21 cellular contexts compared by ENCODE assay signal in genomic region chrX:31443654-31444053, GRCh38.
DNase-seq lines count a peak whose midpoint lies in the region; ATAC-seq, FAIRE-seq and TF ChIP-seq lines count a peak whose summit lies in the region.
"Had no signal": no experiment of that assay in that cellular context is flagged by ENCODE, and none has a peak within 500 bp of the region (broad histone marks: within the 10 kb centered on the region; RNA-seq: fewer than 3 reads in every experiment).

No MANE protein-coding gene starts in this region.

- 0 out of 2 replicates have a peak overlapping the region, but pooled peaks have one; percentile 23 for H2AFZ ChIP-seq in GM23338
- H2AFZ ChIP-seq in IMR-90 (replicated peaks; ENCODE audit: low read length, poor library complexity) = peak overlapping the region; percentile 48
- H2AFZ ChIP-seq in K562 (ENCODE audit: low read depth, low read length) = no peak overlapping the region
- H2AFZ ChIP-seq: GM23248 had no signal

- DNase-seq in GM23338 (ENCODE audit: low spot score) (no peak), IMR-90 (no peak), K562 (ENCODE audit: extremely low read depth in 1 of 4, low spot score in 3 of 4) (no peak), substantia nigra (lab: John Stamatoyannopoulos, UW) (no peak), upper lobe of right lung (no peak), NCI-H146 (lab: John Stamatoyannopoulos, UW) (no peak)
- DNase-seq: CD4-positive, alpha-beta T cell; DMS 273 treated with DMSO at 0.1 percent for 48 hours; DMS79; EL; GDM1; GM23248; HFFc6 had no signal

- peaks cover 4% of the 10 kb centered on the region; the same call in 2 of the 3 replicates for H3K4me1 Mint-ChIP-seq in GM23338
- H3K4me1 Mint-ChIP-seq: B cell; CD14-positive monocyte; CD8-positive, alpha-beta memory T cell had no signal

- no peak for TF ChIP-seq RAD21 in IMR-90 (IDR thresholded peaks at IDR 0.05; ENCODE audit: low read length)
- TF ChIP-seq RAD21 in K562 (CRISPR knock-in tag; conservative IDR thresholded peaks at IDR 0.05 in 1 of 2, IDR thresholded peaks at IDR 0.05 in 1 of 2) = no peak

- H2BK120ac ChIP-seq in IMR-90 (ENCODE audit: low read depth, low read length) = no peak overlapping the region

- POLR2A ChIA-PET in IMR-90 (lab: Charles Lee; ENCODE audit: unreplicated experiment) = no interaction called here
- POLR2A ChIA-PET in K562 (lab: Yijun Ruan, JAX) = no interaction called here

- in situ Hi-C loops in IMR-90 (cut with MboI; ENCODE audit: low sequenced_read_pairs) = no loop called here
- in situ Hi-C loops in K562 (cut with MboI) = no loop called here

- no peak overlapping the region for H3K4me3 ChIP-seq in GM23338
- no peak overlapping the region for H3K4me3 ChIP-seq in IMR-90 (ENCODE audit: insufficient read depth, low read depth, low read length)
- H3K4me3 ChIP-seq in K562 = no peak overlapping the region
- no peak overlapping the region for H3K4me3 ChIP-seq in upper lobe of right lung
- H3K4me3 ChIP-seq: BLaER1, GM12878, GM23248, HAP-1 had no signal

- H3K9me3 ChIP-seq in IMR-90 (ENCODE audit: control insufficient read depth, insufficient read depth, low read length) = no peaks in the 10 kb centered on the region
- no peaks in the 10 kb centered on the region for H3K9me3 ChIP-seq in K562 (replicated peaks; ENCODE audit: control insufficient read depth, insufficient read depth, low read depth, low read length)
- H3K9me3 ChIP-seq in upper lobe of right lung = no peaks in the 10 kb centered on the region
- H3K9me3 ChIP-seq: BLaER1, HAP-1 had no signal

- H4K91ac ChIP-seq in IMR-90 (ENCODE audit: insufficient read depth, low read depth, low read length) = no peak overlapping the region

- WGBS in IMR-90 (ENCODE audit: extremely low coverage in 2 of 2, insufficient read length in 1 of 2), 2 experiments = no CpG with 5 or more reads among the region's 8 CpGs
- WGBS in K562 (ENCODE audit: insufficient coverage, low coverage, missing lambda C conversion rate) = 68% methylated on average over 5 of the region's 8 CpGs

- H3K79me1 ChIP-seq in IMR-90 (ENCODE audit: low read depth in 1 of 2, low read length in 2 of 2) = no peaks in the 10 kb centered on the region

- no peaks in the 10 kb centered on the region for H3K27me3 ChIP-seq in GM23338 (ENCODE audit: insufficient read depth)
- H3K27me3 ChIP-seq in IMR-90 (ENCODE audit: control insufficient read depth, insufficient read depth, low read length) = no peaks in the 10 kb centered on the region
- H3K27me3 ChIP-seq in K562 (ENCODE audit: control insufficient read depth in 2 of 2, insufficient read depth in 2 of 2, low read length in 2 of 2) = no peaks in the 10 kb centered on the region
- H3K27me3 ChIP-seq in upper lobe of right lung = no peaks in the 10 kb centered on the region

- H3K14ac ChIP-seq in IMR-90 (replicated peaks; ENCODE audit: low read depth, low read length) = no peak overlapping the region

- H3K4me2 ChIP-seq in GM23338 (no peak overlapping the region), IMR-90 (ENCODE audit: low read depth, low read length) (no peak overlapping the region), K562 (ENCODE audit: insufficient read depth, low read length) (no peak overlapping the region)
- H3K4me2 ChIP-seq: BLaER1 had no signal

- H3K4me1 ChIP-seq in GM23338 (ENCODE audit: insufficient read depth) = no peaks in the 10 kb centered on the region
- no peaks in the 10 kb centered on the region for H3K4me1 ChIP-seq in IMR-90 (ENCODE audit: control insufficient read depth, insufficient read depth, low read length)
- H3K4me1 ChIP-seq in K562 (replicated peaks in 1 of 2; ENCODE audit: control insufficient read depth in 2 of 2, insufficient read depth in 2 of 2, low read length in 2 of 2) = no peaks in the 10 kb centered on the region
- H3K4me1 ChIP-seq in upper lobe of right lung = no peaks in the 10 kb centered on the region
- H3K4me1 ChIP-seq: HAP-1 had no signal

- H3K23ac ChIP-seq in IMR-90 (ENCODE audit: low read depth, low read length) = no peak overlapping the region

- intact Hi-C loops in IMR-90 (cut with micrococcal nuclease) (no loop called here), K562 (cut with micrococcal nuclease) (no loop called here), upper lobe of right lung (cut with DNase I) (no loop called here)

- H4K20me1 ChIP-seq in GM23338 (replicated peaks; ENCODE audit: insufficient read depth) = no peaks in the 10 kb centered on the region
- no peaks in the 10 kb centered on the region for H4K20me1 ChIP-seq in IMR-90 (ENCODE audit: insufficient read depth, low read length)
- no peaks in the 10 kb centered on the region for H4K20me1 ChIP-seq in K562 (replicated peaks; ENCODE audit: control insufficient read depth, insufficient read depth, low read length)
- H4K20me1 ChIP-seq: BLaER1 had no signal

- no peaks in the 10 kb centered on the region for H3K36me3 Mint-ChIP-seq in GM23338 (ENCODE audit: low read depth)
- H3K36me3 Mint-ChIP-seq: CD14-positive monocyte; CD8-positive, alpha-beta memory T cell had no signal

- dilution Hi-C loops in IMR-90 (cut with HindIII; ENCODE audit: low sequenced_read_pairs, unreplicated experiment) = no loop called here

- H3K18ac ChIP-seq in IMR-90 (ENCODE audit: low read depth, low read length) = no peak overlapping the region

- CTCF ChIA-PET in IMR-90 (lab: Yijun Ruan, JAX) = no interaction called here
- CTCF ChIA-PET in K562 (lab: Yijun Ruan, JAX; ENCODE audit: low intra/inter-chr PET ratio) = no interaction called here

- no peak overlapping the region for H4K8ac ChIP-seq in IMR-90 (ENCODE audit: low read depth in 2 of 2, low read length in 2 of 2)

- no peak overlapping the region for H2BK20ac ChIP-seq in IMR-90 (ENCODE audit: low read depth, low read length)

- H3K27ac ChIP-seq in GM23338 (ENCODE audit: low read depth) (no peak overlapping the region), IMR-90 (ENCODE audit: insufficient read depth, low read length) (no peak overlapping the region), K562 (ENCODE audit: extremely low read depth, low read depth, low read length) (no peak overlapping the region), substantia nigra (ENCODE audit: low read depth, low read length, poor library complexity, severe bottlenecking) (no peak overlapping the region), upper lobe of right lung (no peak overlapping the region)
- H3K27ac ChIP-seq: BLaER1, GM23248 had no signal

- no peaks in the 10 kb centered on the region for H3K36me3 ChIP-seq in GM23338 (ENCODE audit: insufficient read depth)
- H3K36me3 ChIP-seq in IMR-90 (ENCODE audit: control insufficient read depth, insufficient read depth, low read length) = no peaks in the 10 kb centered on the region
- no peaks in the 10 kb centered on the region for H3K36me3 ChIP-seq in K562 (ENCODE audit: control insufficient read depth, insufficient read depth, low read length)
- H3K36me3 ChIP-seq in upper lobe of right lung = no peaks in the 10 kb centered on the region
- H3K36me3 ChIP-seq: BLaER1, HAP-1 had no signal

- H3K79me2 ChIP-seq in GM23338 (replicated peaks; ENCODE audit: insufficient read depth) (no peaks in the 10 kb centered on the region), K562 (ENCODE audit: control insufficient read depth, insufficient read depth, low read length) (no peaks in the 10 kb centered on the region)

- H2AK9ac ChIP-seq in IMR-90 (replicated peaks; ENCODE audit: low read depth, low read length, poor library complexity) = no peak overlapping the region

- H3K9me3 Mint-ChIP-seq in GM23338 = no peaks in the 10 kb centered on the region
- H3K9me3 Mint-ChIP-seq: CD4-positive, alpha-beta T cell; HFFc6 had no signal

- no peak overlapping the region for H2BK15ac ChIP-seq in IMR-90 (ENCODE audit: low read depth, low read length)

- no peak overlapping the region for H2AK5ac ChIP-seq in IMR-90 (ENCODE audit: low read depth, low read length)

- no peaks in the 10 kb centered on the region for H3F3A ChIP-seq in GM23338 (replicated peaks; ENCODE audit: low read depth)

- TF ChIP-seq CTCF in GM23338 (conservative IDR thresholded peaks at IDR 0.05; ENCODE audit: low read depth in 2 of 2) (no peak), IMR-90 (conservative IDR thresholded peaks at IDR 0.05; ENCODE audit: low read depth, low read length) (no peak), K562 (IDR thresholded peaks at IDR 0.05 in 2 of 3, conservative IDR thresholded peaks at IDR 0.05 in 1 of 3; ENCODE audit: insufficient read depth in 2 of 3, low read depth in 1 of 3, low read length in 3 of 3) (no peak), upper lobe of right lung (IDR thresholded peaks at IDR 0.05) (no peak)

- no peak for ATAC-seq in GM23338
- no peak for ATAC-seq in IMR-90 (ENCODE audit: low read depth)
- no peak for ATAC-seq in K562
- ATAC-seq in upper lobe of right lung = no peak
- ATAC-seq: GM12878 had no signal

- no peak overlapping the region for H3K9ac ChIP-seq in IMR-90 (ENCODE audit: low read depth, low read length)
- no peak overlapping the region for H3K9ac ChIP-seq in K562 (ENCODE audit: insufficient read depth in 1 of 2, low read depth in 2 of 2, low read length in 2 of 2)
- H3K9ac ChIP-seq: BLaER1, GM23248 had no signal

- no peaks in the 10 kb centered on the region for H3K27me3 Mint-ChIP-seq in GM23338 (ENCODE audit: insufficient read depth, low read depth, poor library complexity)
- H3K27me3 Mint-ChIP-seq: B cell; CD4-positive, alpha-beta T cell; CD8-positive, alpha-beta memory T cell had no signal

- H4K5ac ChIP-seq in IMR-90 (ENCODE audit: low read depth, low read length) = no peak overlapping the region

- BruUV-seq in IMR-90 (replicated peaks; lab: Mats Ljungman, UMichigan) (no TSS peak), K562 (replicated peaks; lab: Mats Ljungman, UMichigan) (no TSS peak)

- no peak overlapping the region for H3K4me3 Mint-ChIP-seq in GM23338
- H3K4me3 Mint-ChIP-seq: B cell; CD14-positive monocyte; CD4-positive, alpha-beta T cell; CD8-positive, alpha-beta memory T cell; HFFc6 had no signal

- no peak for FAIRE-seq in K562 (lab: Jason Lieb, UNC)
- FAIRE-seq: D721Med, GM12878, GM19239 had no signal

- peak overlapping the region; percentile 88 for H3K27ac Mint-ChIP-seq in GM23338
- H3K27ac Mint-ChIP-seq: B cell; CD14-positive monocyte; CD4-positive, alpha-beta T cell; CD8-positive, alpha-beta memory T cell; HFFc6 had no signal

- TF ChIP-seq EP300 in K562 (IDR thresholded peaks at IDR 0.05; ENCODE audit: low read length) = no peak

- no peak overlapping the region for H3K56ac ChIP-seq in IMR-90 (ENCODE audit: extremely low read depth, insufficient read depth, low read length)

- H3K9me2 ChIP-seq in GM23338 (ENCODE audit: insufficient read depth) = no peaks in the 10 kb centered on the region

- no peak overlapping the region for H3K4ac ChIP-seq in IMR-90 (ENCODE audit: low read depth, low read length)

- TF ChIP-seq POLR2A in IMR-90 (IDR thresholded peaks at IDR 0.05; ENCODE audit: low read depth, low read length) (no peak), K562 (conservative IDR thresholded peaks at IDR 0.05) (no peak)

- no peaks in the 10 kb centered on the region for H3K9me1 ChIP-seq in IMR-90 (ENCODE audit: insufficient read depth, low read length)
- H3K9me1 ChIP-seq in K562 (ENCODE audit: control insufficient read depth, insufficient read depth, low read length) = no peaks in the 10 kb centered on the region

- no peak overlapping the region for H2BK5ac ChIP-seq in IMR-90 (ENCODE audit: low read depth, low read length, poor library complexity, severe bottlenecking)

TF ChIP-seq in IMR-90, 13 proteins besides CTCF, POLR2A, EP300 and RAD21 (continues in another document):
- peak; percentile 41; the same call in 1 of the 2 replicates for TF ChIP-seq NFE2L2 (IDR thresholded peaks at IDR 0.05; ENCODE audit: low read depth, low read length)
